23 cellular contexts compared by ENCODE assay signal in genomic region chr14:104103061-104104005, GRCh38. TPM values are rescaled to one million over a fixed set of nuclear protein-coding genes. Genes with fewer than 3 reads are reported as not detected.
DNase-seq lines count a peak whose midpoint lies in the region; ATAC-seq, FAIRE-seq and TF ChIP-seq lines count a peak whose summit lies in the region.
"Had no signal": no experiment of that assay in that cellular context is flagged by ENCODE, and none has a peak within 500 bp of the region (broad histone marks: within the 10 kb centered on the region; RNA-seq: fewer than 3 reads in every experiment).

No MANE protein-coding gene starts in this region.

- H3K27ac Mint-ChIP-seq in stimulated activated naive CD8-positive, alpha-beta T cell treated with anti-CD3 and anti-CD28 coated beads, Interleukin-15, amount 100 ng/mL, for 72 hours: no peak overlapping the region
- no peak overlapping the region for H3K27ac Mint-ChIP-seq in chondrocyte (ENCODE audit: unreplicated experiment)
- H3K27ac Mint-ChIP-seq: CD8-positive, alpha-beta memory T cell had no signal

- H3K36me3 ChIP-seq in HepG2 (replicated peaks in 1 of 2; ENCODE audit: control insufficient read depth in 1 of 2, insufficient read depth in 2 of 2, low read length in 2 of 2) (no peaks in the 10 kb centered on the region), aorta (ENCODE audit: control insufficient read depth in 1 of 2, insufficient read depth in 2 of 2, low read length in 1 of 2) (no peaks in the 10 kb centered on the region)
- H3K36me3 ChIP-seq: colonic mucosa, uterus had no signal

- BruUV-seq in HepG2 (replicated peaks; lab: Mats Ljungman, UMichigan): no TSS peak

- H3K4me3 ChIP-seq in HepG2 (replicated peaks in 1 of 3; ENCODE audit: insufficient read depth in 1 of 3, low read depth in 2 of 3, low read length in 3 of 3) (no peak overlapping the region), aorta (ENCODE audit: low read length in 2 of 2) (no peak overlapping the region)
- H3K4me3 ChIP-seq: colonic mucosa, uterus had no signal

- TF ChIP-seq RAD21 in HepG2 (CRISPR knock-in tag; IDR thresholded peaks at IDR 0.05): no peak

- peaks cover 11 to 51% of the 10 kb centered on the region in 2 experiments for H3K27me3 ChIP-seq in HepG2 (ENCODE audit: control insufficient read depth in 1 of 2, insufficient read depth in 2 of 2, low read length in 2 of 2)
- H3K27me3 ChIP-seq in aorta (ENCODE audit: control insufficient read depth in 1 of 2, insufficient read depth in 2 of 2, low read length in 1 of 2): no peaks in the 10 kb centered on the region
- H3K27me3 ChIP-seq: colonic mucosa, uterus had no signal

- H3K79me2 ChIP-seq in HepG2 (ENCODE audit: insufficient read depth, low read length): no peaks in the 10 kb centered on the region

- 18% methylated on average over 16 of the region's 47 CpGs for WGBS in HepG2 (ENCODE audit: low lambda C conversion rate)
- WGBS in aorta, 2 donors: 78 to 81% methylated on average over 47 of the region's 47 CpGs

- H3K9ac ChIP-seq in HepG2 (ENCODE audit: insufficient read depth, low read depth, low read length): no peak overlapping the region

- no peak for TF ChIP-seq POLR2A in HepG2 (IDR thresholded peaks at IDR 0.05; ENCODE audit: insufficient read depth in 1 of 2, low read depth in 2 of 2, low read length in 2 of 2)

- POLR2A ChIA-PET in HepG2 (lab: Yijun Ruan, JAX): no interaction called here

- TF ChIP-seq EP300 in HepG2 (IDR thresholded peaks at IDR 0.05; ENCODE audit: low read depth in 2 of 2, low read length in 2 of 2) (no peak), HepG2 (CRISPR knock-in tag; IDR thresholded peaks at IDR 0.05; ENCODE audit: borderline replicate concordance) (no peak)

- H2AFZ ChIP-seq in HepG2 (ENCODE audit: low read length): no peak overlapping the region

- H3K4me1 Mint-ChIP-seq in stimulated activated naive CD8-positive, alpha-beta T cell treated with anti-CD3 and anti-CD28 coated beads, Interleukin-15, amount 100 ng/mL, for 72 hours: no peaks in the 10 kb centered on the region
- H3K4me1 Mint-ChIP-seq in chondrocyte (ENCODE audit: low read depth): no peaks in the 10 kb centered on the region
- H3K4me1 Mint-ChIP-seq in activated T-cell treated with anti-CD3 and anti-CD28 coated beads, Interleukin-2, amount 50 U/mL, for 4 hours (ENCODE audit: low read depth): no peaks in the 10 kb centered on the region
- H3K4me1 Mint-ChIP-seq: CD8-positive, alpha-beta memory T cell had no signal

- no peak for ATAC-seq in stimulated activated naive CD8-positive, alpha-beta T cell treated with anti-CD3 and anti-CD28 coated beads, Interleukin-15, Interleukin-2, amounts not matched to agents 100 U/mL and 50 U/mL, for 24 hours
- no peak for ATAC-seq in stimulated activated naive CD8-positive, alpha-beta T cell treated with anti-CD3 and anti-CD28 coated beads, Interleukin-15, amount 100 ng/mL, for 72 hours
- peak; percentile 18; the same call in 2 of the 3 replicates for ATAC-seq in HepG2
- ATAC-seq in aorta (ENCODE audit: low FRiP score): no peak
- no peak for ATAC-seq in activated T-cell treated with anti-CD3 and anti-CD28 coated beads, Interleukin-2, amount 50 U/mL, for 4 hours
- ATAC-seq: Panc1, SK-N-SH treated with all-trans-retinoic acid at 6 μM for 48 hours had no signal

- H3K4me3 Mint-ChIP-seq in stimulated activated naive CD8-positive, alpha-beta T cell treated with anti-CD3 and anti-CD28 coated beads, Interleukin-15, amount 100 ng/mL, for 72 hours: no peak overlapping the region
- H3K4me3 Mint-ChIP-seq in chondrocyte (ENCODE audit: unreplicated experiment): no peak overlapping the region
- no peak overlapping the region for H3K4me3 Mint-ChIP-seq in activated T-cell treated with anti-CD3 and anti-CD28 coated beads, Interleukin-2, amount 50 U/mL, for 4 hours
- H3K4me3 Mint-ChIP-seq: CD8-positive, alpha-beta memory T cell had no signal

- peak; percentile 1 for DNase-seq in stimulated activated naive CD8-positive, alpha-beta T cell treated with anti-CD3 and anti-CD28 coated beads, Interleukin-15, Interleukin-2, amounts not matched to agents 100 U/mL and 50 U/mL, for 24 hours
- no peak for DNase-seq in stimulated activated naive CD8-positive, alpha-beta T cell treated with anti-CD3 and anti-CD28 coated beads, Interleukin-15, amount 100 ng/mL, for 72 hours
- DNase-seq in chondrocyte (ENCODE audit: low spot score) (peak; percentile 92), HepG2 (ENCODE audit: low spot score) (no peak), aorta (peak; percentile 39 to 72), Kasumi-1 (lab: John Stamatoyannopoulos, UW) (no peak)
- DNase-seq in stimulated activated CD4-positive, alpha-beta T cell treated with anti-CD3 and anti-CD28 coated beads, Interleukin-2, amount 100 ng/mL, for 48 hours: no peak
- no peak for DNase-seq in activated T-cell treated with anti-CD3 and anti-CD28 coated beads, Interleukin-2, amount 50 U/mL, for 4 hours
- DNase-seq: activated CD4-positive, alpha-beta T cell treated with anti-CD3 and anti-CD28 coated beads for 4 hours; activated naive CD4-positive, alpha-beta T cell; colonic mucosa; NCI-H1417 treated with DMSO at 0.1 percent for 48 hours; NCI-H2171; NCI-H748 treated with DMSO at 0.1 percent for 48 hours; nucleus accumbens; stimulated activated CD4-positive, alpha-beta T cell treated with anti-CD3 and anti-CD28 coated beads, Interleukin-2, amount 100 ng/mL, for 24 hours; T1000; uterus had no signal

- no peak for TF ChIP-seq CTCF in chondrocyte (IDR thresholded peaks at IDR 0.05)
- peak; percentile 24 for TF ChIP-seq CTCF in HepG2 (CRISPR knock-in tag; IDR thresholded peaks at IDR 0.05)

- CTCF ChIA-PET in HepG2 (lab: Yijun Ruan, JAX; ENCODE audit: low intra/inter-chr PET ratio, low total read pairs): interaction anchor here (0.6 kb wide), 1 partner anchor 25 kb away, joined by 3 read pairs; no protein-coding TSS in a partner anchor

- no peaks in the 10 kb centered on the region for H3K9me3 Mint-ChIP-seq in stimulated activated naive CD8-positive, alpha-beta T cell treated with anti-CD3 and anti-CD28 coated beads, Interleukin-15, amount 100 ng/mL, for 72 hours
- no peaks in the 10 kb centered on the region for H3K9me3 Mint-ChIP-seq in chondrocyte (ENCODE audit: low read depth)
- H3K9me3 Mint-ChIP-seq in activated T-cell treated with anti-CD3 and anti-CD28 coated beads, Interleukin-2, amount 50 U/mL, for 4 hours: no peaks in the 10 kb centered on the region
- H3K9me3 Mint-ChIP-seq: CD8-positive, alpha-beta memory T cell had no signal

- H3K4me1 ChIP-seq in HepG2 (ENCODE audit: insufficient read depth, low read length) (no peaks in the 10 kb centered on the region), aorta (ENCODE audit: control insufficient read depth in 1 of 2, insufficient read depth in 2 of 2, low read length in 2 of 2) (no peaks in the 10 kb centered on the region)
- H3K4me1 ChIP-seq: uterus had no signal

- no peaks in the 10 kb centered on the region for H3K36me3 Mint-ChIP-seq in chondrocyte (ENCODE audit: low read depth)
- no peaks in the 10 kb centered on the region for H3K36me3 Mint-ChIP-seq in activated T-cell treated with anti-CD3 and anti-CD28 coated beads, Interleukin-2, amount 50 U/mL, for 4 hours (ENCODE audit: insufficient read depth)
- H3K36me3 Mint-ChIP-seq: CD8-positive, alpha-beta memory T cell had no signal

- in situ Hi-C loops in HepG2 (cut with HindIII; ENCODE audit: extremely low pct_ligation_motif_present, low pct_unique_long_range_greater_than_20kb): no loop called here

- H3K27ac ChIP-seq in HepG2 (ENCODE audit: extremely low read length, insufficient read depth, low read length) (no peak overlapping the region), aorta (ENCODE audit: low read depth in 1 of 2, low read length in 2 of 2) (no peak overlapping the region)
- H3K27ac ChIP-seq: colonic mucosa, uterus had no signal

- intact Hi-C loops in HepG2 (cut with micrococcal nuclease; ENCODE audit: unreplicated experiment) (no loop called here), aorta (cut with DNase I) (no loop called here)

- H4K20me1 ChIP-seq in HepG2 (ENCODE audit: insufficient read depth, low read length): no peaks in the 10 kb centered on the region

- no peaks in the 10 kb centered on the region for H3K9me3 ChIP-seq in HepG2 (ENCODE audit: low read length)
- H3K9me3 ChIP-seq in aorta (ENCODE audit: control insufficient read depth, low read length): no peaks in the 10 kb centered on the region
- H3K9me3 ChIP-seq: colonic mucosa, uterus had no signal

- H3K27me3 Mint-ChIP-seq in stimulated activated naive CD8-positive, alpha-beta T cell treated with anti-CD3 and anti-CD28 coated beads, Interleukin-15, amount 100 ng/mL, for 72 hours: no peaks in the 10 kb centered on the region
- no peaks in the 10 kb centered on the region for H3K27me3 Mint-ChIP-seq in chondrocyte (ENCODE audit: low read depth)
- H3K27me3 Mint-ChIP-seq in activated T-cell treated with anti-CD3 and anti-CD28 coated beads, Interleukin-2, amount 50 U/mL, for 4 hours (ENCODE audit: low read depth): no peaks in the 10 kb centered on the region
- H3K27me3 Mint-ChIP-seq: CD8-positive, alpha-beta memory T cell had no signal

- FAIRE-seq in HepG2 (lab: Jason Lieb, UNC): no peak

- no peak overlapping the region for H3K4me2 ChIP-seq in HepG2 (ENCODE audit: low read depth, low read length)

RNA-seq across cellular contexts. Expression of gene ASPG, which starts 17.8 kb away (rescaled TPM):
- total RNA-seq in chondrocyte (not detected in 3 replicates), HepG2 (2016; rRNA removed; fragmentation: Illumina TruSeq; extraction: Trizol) (not detected in 2 replicates), aorta (1 to 10 TPM in 1 of 2 donors, under 1 TPM in 1; 0.13 to 2.2 TPM)
- total RNA-seq in HepG2 (2016; cell fraction: cytosol; rRNA removed; fragmentation: Illumina TruSeq; extraction: Trizol; ENCODE audit: low read depth): not detected in 2 replicates
- not detected in 2 replicates for total RNA-seq in HepG2 (2016; cell fraction: insoluble cytoplasmic fraction; rRNA removed; fragmentation: Illumina TruSeq; extraction: Trizol)
- not detected in 2 replicates for total RNA-seq in HepG2 (2016; cell fraction: membrane; rRNA removed; fragmentation: Illumina TruSeq; extraction: Trizol)
- total RNA-seq in HepG2 (2016; cell fraction: nucleus; rRNA removed; fragmentation: Illumina TruSeq; extraction: Trizol): not detected in 2 replicates
- polyA plus RNA-seq in HepG2 (2011; rRNA removed) (not detected in 2 replicates), aorta (1 to 10 TPM in 1 of 2 donors, under 1 TPM in 1; 0.20 to 1.6 TPM)
- polyA plus RNA-seq in HepG2 (2011; cell fraction: cytosol; rRNA removed): not detected in 2 replicates
- polyA plus RNA-seq in HepG2 (2011; cell fraction: nucleus; rRNA removed): not detected in 2 replicates
- polyA plus RNA-seq in HepG2 (2012): not detected in 2 replicates
- polyA plus RNA-seq in HepG2 (2016; cell fraction: cytosol; fragmentation: Illumina TruSeq; extraction: Trizol; ENCODE audit: low read depth): not detected in 2 replicates
- not detected in 2 replicates for polyA plus RNA-seq in HepG2 (2016; cell fraction: insoluble cytoplasmic fraction; fragmentation: Illumina TruSeq; extraction: Trizol; ENCODE audit: low read depth)
- polyA plus RNA-seq in HepG2 (2016; cell fraction: membrane; fragmentation: Illumina TruSeq; extraction: Trizol; ENCODE audit: low read depth): not detected in 2 replicates
- polyA plus RNA-seq in HepG2 (2016; cell fraction: nucleus; fragmentation: Illumina TruSeq; extraction: Trizol; ENCODE audit: insufficient read depth, low read depth): not detected in 2 replicates
- polyA minus RNA-seq in HepG2 (2011; rRNA and poly(A)+ RNA removed; ENCODE audit: low replicate concordance): 0.37 TPM in 1 of 2 replicates, not detected in the other
- not detected in 2 replicates for polyA minus RNA-seq in HepG2 (2011; cell fraction: cytosol; rRNA and poly(A)+ RNA removed)
- polyA minus RNA-seq in HepG2 (2011; cell fraction: nucleus; rRNA and poly(A)+ RNA removed): not detected in 2 replicates
- under 1 TPM in 1 of 3 donors, not detected in 2; 0.19 TPM for total RNA-seq in activated T-cell treated with anti-CD3 and anti-CD28 coated beads, Interleukin-2, amount 50 U/mL, for 4 hours
- total RNA-seq: CD8-positive, alpha-beta memory T cell; fibroblast of villous mesenchyme; HT1080 had no signal
- polyA plus RNA-seq: CD8-positive, alpha-beta memory T cell had no signal

RNA-seq across cellular contexts. Expression of gene KIF26A, which starts 35.1 kb away (rescaled TPM):
- total RNA-seq in chondrocyte (0.28 to 0.60 TPM (median 0.60 TPM) in 3 replicates), HepG2 (2016; rRNA removed; fragmentation: Illumina TruSeq; extraction: Trizol) (not detected in 2 replicates), aorta (1 to 10 TPM; 4.6 to 8.3 TPM)
- not detected in 2 replicates for total RNA-seq in HepG2 (2016; cell fraction: cytosol; rRNA removed; fragmentation: Illumina TruSeq; extraction: Trizol; ENCODE audit: low read depth)
- not detected in 2 replicates for total RNA-seq in HepG2 (2016; cell fraction: insoluble cytoplasmic fraction; rRNA removed; fragmentation: Illumina TruSeq; extraction: Trizol)
- not detected in 2 replicates for total RNA-seq in HepG2 (2016; cell fraction: membrane; rRNA removed; fragmentation: Illumina TruSeq; extraction: Trizol)
- not detected in 2 replicates for total RNA-seq in HepG2 (2016; cell fraction: nucleus; rRNA removed; fragmentation: Illumina TruSeq; extraction: Trizol)
- polyA plus RNA-seq in HepG2 (2011; rRNA removed) (not detected in 2 replicates), aorta (1 to 10 TPM in 1 of 2 donors, under 1 TPM in 1; 0.13 to 1.9 TPM)
- not detected in 2 replicates for polyA plus RNA-seq in HepG2 (2011; cell fraction: cytosol; rRNA removed)
- not detected in 2 replicates for polyA plus RNA-seq in HepG2 (2011; cell fraction: nucleus; rRNA removed)
- polyA plus RNA-seq in HepG2 (2012): not detected in 2 replicates
- not detected in 2 replicates for polyA plus RNA-seq in HepG2 (2016; cell fraction: cytosol; fragmentation: Illumina TruSeq; extraction: Trizol; ENCODE audit: low read depth)
- polyA plus RNA-seq in HepG2 (2016; cell fraction: insoluble cytoplasmic fraction; fragmentation: Illumina TruSeq; extraction: Trizol; ENCODE audit: low read depth): not detected in 2 replicates
- polyA plus RNA-seq in HepG2 (2016; cell fraction: membrane; fragmentation: Illumina TruSeq; extraction: Trizol; ENCODE audit: low read depth): not detected in 2 replicates
- not detected in 2 replicates for polyA plus RNA-seq in HepG2 (2016; cell fraction: nucleus; fragmentation: Illumina TruSeq; extraction: Trizol; ENCODE audit: insufficient read depth, low read depth)
- 0.02 and 12.4 TPM in 2 replicates for polyA minus RNA-seq in HepG2 (2011; rRNA and poly(A)+ RNA removed; ENCODE audit: low replicate concordance)
- 0.18 and 0.30 TPM in 2 replicates for polyA minus RNA-seq in HepG2 (2011; cell fraction: cytosol; rRNA and poly(A)+ RNA removed)
- 0.13 TPM in 1 of 2 replicates, not detected in the other for polyA minus RNA-seq in HepG2 (2011; cell fraction: nucleus; rRNA and poly(A)+ RNA removed)
- under 1 TPM; 0.24 to 0.86 (median 0.40) TPM for total RNA-seq in activated T-cell treated with anti-CD3 and anti-CD28 coated beads, Interleukin-2, amount 50 U/mL, for 4 hours
- polyA plus RNA-seq: CD8-positive, alpha-beta memory T cell had no signal

Comparison
In these comparisons a context has a peak if more than half of its experiments do, and no peak if none do; other contexts are left out.
1. DNase-seq: peak in stimulated activated naive CD8-positive, alpha-beta T cell treated with anti-CD3 and anti-CD28 coated beads, Interleukin-15, Interleukin-2, amounts not matched to agents 100 U/mL and 50 U/mL, for 24 hours (single experiment), chondrocyte (single experiment) and aorta (2 of 2); none in stimulated activated naive CD8-positive, alpha-beta T cell treated with anti-CD3 and anti-CD28 coated beads, Interleukin-15, amount 100 ng/mL, for 72 hours (0 of 2), HepG2 (single experiment), stimulated activated CD4-positive, alpha-beta T cell treated with anti-CD3 and anti-CD28 coated beads, Interleukin-2, amount 100 ng/mL, for 48 hours (0 of 2), Kasumi-1 (0 of 2) and activated T-cell treated with anti-CD3 and anti-CD28 coated beads, Interleukin-2, amount 50 U/mL, for 4 hours (single experiment).